8 cellular contexts compared by ENCODE assay signal in genomic region chr12:125048981-125049322, GRCh38. TPM values are rescaled to one million over a fixed set of nuclear protein-coding genes. Genes with fewer than 3 reads are reported as not detected.
A peak's percentile ranks its signal among the peaks of the same experiment; 100 is the strongest.
DNase-seq lines count a peak whose midpoint lies in the region; ATAC-seq and TF ChIP-seq lines count a peak whose summit lies in the region.
"Not testable (repeated sequence)": the region's sequence is repeated elsewhere in the genome, so short reads cannot be mapped to it uniquely, and the experiment has no call there.

No MANE protein-coding gene starts in this region.

- H3K27me3 ChIP-seq in DOHH2 (ENCODE audit: control insufficient read depth, low read length); Panc1 (ENCODE audit: control insufficient read depth, insufficient read depth, low read length); left ventricle myocardium inferior (ENCODE audit: low read depth); mucosa of rectum (ENCODE audit: control insufficient read depth in 2 of 2, insufficient read depth in 2 of 2, low read length in 2 of 2); skeletal muscle satellite cell (ENCODE audit: control insufficient read depth, insufficient read depth, low read length); uterus: not testable (repeated sequence)

- intact Hi-C loops in Panc1 (cut with micrococcal nuclease; ENCODE audit: unreplicated experiment); left ventricle myocardium inferior (cut with micrococcal nuclease); uterus (cut with DNase I; ENCODE audit: low total_unique reads): not testable (repeated sequence)
- intact Hi-C loops in activated naive CD4-positive, alpha-beta T cell treated with anti-CD3 and anti-CD28 coated beads for 36 hours (cut with micrococcal nuclease): loop anchor here (1.0 kb wide), 3 partner anchors 16 to 60 kb away; partner anchors contain the start of genes AACS and DHX37
- intact Hi-C loops in dendritic cell treated with granulocyte-macrophage colony-stimulating factor and Interleukin-4, amounts not matched to agents 40 ng/mL and 50 ng/mL, for 4 days (cut with micrococcal nuclease): loop anchor here (1.0 kb wide), 2 partner anchors 16 to 60 kb away; partner anchors contain the start of genes AACS and DHX37

- H3K27ac ChIP-seq in DOHH2 (ENCODE audit: low read depth, low read length): peak overlapping the region; percentile 47
- peak overlapping the region; percentile 64 for H3K27ac ChIP-seq in Panc1 (ENCODE audit: low read length)
- peak overlapping the region; percentile 77 for H3K27ac ChIP-seq in left ventricle myocardium inferior (replicated peaks)
- peak overlapping the region in 1 of 2 donors; percentile 27 for H3K27ac ChIP-seq in mucosa of rectum (ENCODE audit: low read depth in 2 of 2, low read length in 2 of 2)
- H3K27ac ChIP-seq in uterus: peak overlapping the region in 1 of 2 donors; percentile 11

- POLR2A ChIA-PET in Panc1 (lab: Charles Lee): not testable (repeated sequence)

- in situ Hi-C loops in Panc1 (cut with HindIII; ENCODE audit: low pct_unique_long_range_greater_than_20kb, low sequenced_read_pairs): not testable (repeated sequence)

- not testable (repeated sequence) for H3K4me1 Mint-ChIP-seq in activated naive CD4-positive, alpha-beta T cell treated with anti-CD3 and anti-CD28 coated beads for 36 hours (ENCODE audit: low read depth); dendritic cell treated with granulocyte-macrophage colony-stimulating factor and Interleukin-4, amounts not matched to agents 40 ng/mL and 50 ng/mL, for 4 days (ENCODE audit: low read depth)

- not testable (repeated sequence) for H3K9me3 ChIP-seq in DOHH2 (ENCODE audit: control insufficient read depth, insufficient read depth, low read length); Panc1 (ENCODE audit: control insufficient read depth, insufficient read depth, low read depth, low read length); left ventricle myocardium inferior (replicated peaks); mucosa of rectum (ENCODE audit: control insufficient read depth in 2 of 2, low read length in 2 of 2); skeletal muscle satellite cell (replicated peaks; ENCODE audit: low read length); uterus

- not testable (repeated sequence) for H3K79me2 ChIP-seq in DOHH2 (ENCODE audit: control insufficient read depth, low read length)

- not testable (repeated sequence) for TF ChIP-seq CTCF in DOHH2 (IDR thresholded peaks at IDR 0.05; ENCODE audit: low read depth, low read length, poor library complexity, severe bottlenecking); Panc1 (IDR thresholded peaks at IDR 0.05); left ventricle myocardium inferior (IDR thresholded peaks at IDR 0.05; ENCODE audit: borderline replicate concordance); uterus (IDR thresholded peaks at IDR 0.05)

- not testable (repeated sequence) for TF ChIP-seq POLR2A in uterus (IDR thresholded peaks at IDR 0.05)

- ATAC-seq in Panc1: not testable (repeated sequence)

- not testable (repeated sequence) for H3K9me3 Mint-ChIP-seq in activated naive CD4-positive, alpha-beta T cell treated with anti-CD3 and anti-CD28 coated beads for 36 hours; dendritic cell treated with granulocyte-macrophage colony-stimulating factor and Interleukin-4, amounts not matched to agents 40 ng/mL and 50 ng/mL, for 4 days

- H3K4me3 ChIP-seq in DOHH2 (ENCODE audit: low read length): peak overlapping the region; percentile 81
- peak overlapping the region; percentile 56 to 81 for H3K4me3 ChIP-seq in Panc1 (ENCODE audit: low read depth in 2 of 2, low read length in 2 of 2)
- peak overlapping the region; percentile 73 for H3K4me3 ChIP-seq in left ventricle myocardium inferior
- peak overlapping the region; percentile 73 to 87 for H3K4me3 ChIP-seq in mucosa of rectum (ENCODE audit: low read length in 2 of 2)
- H3K4me3 ChIP-seq in skeletal muscle satellite cell (ENCODE audit: low read length): peak overlapping the region; percentile 80
- H3K4me3 ChIP-seq in uterus: peak overlapping the region; percentile 38 to 49

- H3K36me3 Mint-ChIP-seq in activated naive CD4-positive, alpha-beta T cell treated with anti-CD3 and anti-CD28 coated beads for 36 hours (ENCODE audit: low read depth); dendritic cell treated with granulocyte-macrophage colony-stimulating factor and Interleukin-4, amounts not matched to agents 40 ng/mL and 50 ng/mL, for 4 days (ENCODE audit: low read depth): not testable (repeated sequence)

- TSS peak; percentile 81 for BruUV-seq in Panc1 (replicated peaks; lab: Mats Ljungman, UMichigan)

- H3K9me2 ChIP-seq in DOHH2 (replicated peaks; ENCODE audit: control insufficient read depth, low read length): not testable (repeated sequence)

- not testable (repeated sequence) for DNase-seq in Panc1 (ENCODE audit: low read depth, low spot score); activated naive CD4-positive, alpha-beta T cell treated with anti-CD3 and anti-CD28 coated beads for 36 hours; left ventricle myocardium inferior; uterus

- H3F3A ChIP-seq in DOHH2 (ENCODE audit: control insufficient read depth, insufficient read depth): peaks cover 10% of the 10 kb centered on the region; the same call in 1 of the 2 replicates

- H3K4me2 ChIP-seq in DOHH2 (ENCODE audit: low read length) (peak overlapping the region; percentile 79), skeletal muscle satellite cell (ENCODE audit: low read length) (peak overlapping the region; percentile 96)

- not testable (repeated sequence) for H3K36me3 ChIP-seq in DOHH2 (ENCODE audit: control insufficient read depth, low read length); Panc1 (ENCODE audit: control insufficient read depth, insufficient read depth, low read length); left ventricle myocardium inferior; mucosa of rectum (ENCODE audit: control insufficient read depth in 2 of 2, insufficient read depth in 2 of 2, low read length in 2 of 2); skeletal muscle satellite cell (ENCODE audit: insufficient read depth, low read length); uterus

- H3K4me1 ChIP-seq in DOHH2 (ENCODE audit: control insufficient read depth, low read length): peaks cover 14% of the 10 kb centered on the region
- not testable (repeated sequence) for H3K4me1 ChIP-seq in Panc1 (ENCODE audit: control insufficient read depth, insufficient read depth, low read length); left ventricle myocardium inferior; mucosa of rectum (ENCODE audit: control insufficient read depth in 2 of 2, insufficient read depth in 2 of 2, low read length in 2 of 2); skeletal muscle satellite cell (ENCODE audit: control insufficient read depth, insufficient read depth, low read length); uterus

- H3K27me3 Mint-ChIP-seq in activated naive CD4-positive, alpha-beta T cell treated with anti-CD3 and anti-CD28 coated beads for 36 hours (ENCODE audit: low read depth); dendritic cell treated with granulocyte-macrophage colony-stimulating factor and Interleukin-4, amounts not matched to agents 40 ng/mL and 50 ng/mL, for 4 days: not testable (repeated sequence)

- CTCF ChIA-PET in Panc1 (lab: Charles Lee): not testable (repeated sequence)
- CTCF ChIA-PET in activated naive CD4-positive, alpha-beta T cell treated with anti-CD3 and anti-CD28 coated beads for 36 hours (lab: Charles Lee): interaction anchor here (1.2 kb wide), 1 partner anchor 56 kb away, joined by 3 read pairs; the partner anchor contains the start of gene BRI3BP

- peak overlapping the region; percentile 60 to 63 for H3K9ac ChIP-seq in mucosa of rectum (ENCODE audit: low read depth in 1 of 2, low read length in 2 of 2)
- peak overlapping the region; percentile 47 for H3K9ac ChIP-seq in skeletal muscle satellite cell (ENCODE audit: low read depth, low read length)

- not testable (repeated sequence) for H4K20me1 ChIP-seq in DOHH2 (ENCODE audit: control insufficient read depth, insufficient read depth, low read depth, low read length)

- not testable (repeated sequence) for H3K27ac Mint-ChIP-seq in activated naive CD4-positive, alpha-beta T cell treated with anti-CD3 and anti-CD28 coated beads for 36 hours
- H3K27ac Mint-ChIP-seq in dendritic cell treated with granulocyte-macrophage colony-stimulating factor and Interleukin-4, amounts not matched to agents 40 ng/mL and 50 ng/mL, for 4 days: peak overlapping the region; percentile 82

- H3K4me3 Mint-ChIP-seq in activated naive CD4-positive, alpha-beta T cell treated with anti-CD3 and anti-CD28 coated beads for 36 hours: peak overlapping the region; percentile 83
- peak overlapping the region; percentile 81 for H3K4me3 Mint-ChIP-seq in dendritic cell treated with granulocyte-macrophage colony-stimulating factor and Interleukin-4, amounts not matched to agents 40 ng/mL and 50 ng/mL, for 4 days

RNA-seq across cellular contexts. Expression of gene AACS, which starts 16.3 kb away (rescaled TPM):
- total RNA-seq in Panc1 (2021; ENCODE audit: unreplicated experiment) (34.7 TPM), left ventricle myocardium inferior (11.5 TPM), uterus (10 to 100 TPM in 3 of 4 donors, 1 to 10 TPM in 1; 7.6 to 22.3 (median 20.0) TPM)
- polyA plus RNA-seq in Panc1 (2012; ENCODE audit: insufficient read length): 34.6 TPM
- 10 to 100 TPM; 10.6 to 11.2 TPM for total RNA-seq in activated naive CD4-positive, alpha-beta T cell treated with anti-CD3 and anti-CD28 coated beads for 36 hours
- 16.4 and 28.9 TPM in 2 replicates for total RNA-seq in skeletal muscle satellite cell (2012; rRNA removed)

RNA-seq across cellular contexts. Expression of gene BRI3BP, which starts 55.5 kb away (rescaled TPM):
- total RNA-seq in Panc1 (2021; ENCODE audit: unreplicated experiment) (35.1 TPM), left ventricle myocardium inferior (4.3 TPM), uterus (1 to 10 TPM in 3 of 4 donors, under 1 TPM in 1; 0.59 to 8.9 (median 3.2) TPM)
- polyA plus RNA-seq in Panc1 (2012; ENCODE audit: insufficient read length): 15.1 TPM
- total RNA-seq in activated naive CD4-positive, alpha-beta T cell treated with anti-CD3 and anti-CD28 coated beads for 36 hours: 10 to 100 TPM; 19.4 to 19.6 TPM
- 8.1 and 8.4 TPM in 2 replicates for total RNA-seq in skeletal muscle satellite cell (2012; rRNA removed)
